In genomic region chr22:19419086-19419463, GRCh38 we compare ENCODE assay signal across 10 cellular contexts. TPM values are rescaled to one million over a fixed set of nuclear protein-coding genes. Genes with fewer than 3 reads are reported as not detected.
A peak's percentile ranks its signal among the peaks of the same experiment; 100 is the strongest.
DNase-seq lines count a peak whose midpoint lies in the region; ATAC-seq, FAIRE-seq and TF ChIP-seq lines count a peak whose summit lies in the region.
"Had no signal": no experiment of that assay in that cellular context is flagged by ENCODE, and none has a peak within 500 bp of the region (broad histone marks: within the 10 kb centered on the region; RNA-seq: fewer than 3 reads in every experiment).

No MANE protein-coding gene starts in this region.

- no peaks in the 10 kb centered on the region for H3K9me3 ChIP-seq in MM.1S (replicated peaks; ENCODE audit: insufficient read depth, low read length)
- no peaks in the 10 kb centered on the region for H3K9me3 ChIP-seq in small intestine (ENCODE audit: control insufficient read depth, low read depth)
- H3K9me3 ChIP-seq: transverse colon had no signal

- peaks cover 56% of the 10 kb centered on the region for H3K4me1 Mint-ChIP-seq in T-helper 1 cell treated with Interleukin-12 subunit alpha and Interleukin-12 subunit beta and Interleukin-4 antibody, amounts not matched to agents 30 μg/mL and 1 μg/mL, for 36 hours (ENCODE audit: low read depth)
- H3K4me1 Mint-ChIP-seq in activated CD8-positive, alpha-beta T cell treated with anti-CD3 and anti-CD28 coated beads, Interleukin-2, amount 10 ng/mL, durations not matched to agents 7 days and 5 days (ENCODE audit: low read depth): peaks cover 57% of the 10 kb centered on the region
- H3K4me1 Mint-ChIP-seq in naive thymus-derived CD8-positive, alpha-beta T cell: peaks cover 46 to 71% (median 64%) of the 10 kb centered on the region in 4 donors
- H3K4me1 Mint-ChIP-seq in MCF 10A (ENCODE audit: insufficient read depth, unreplicated experiment): peaks cover 27% of the 10 kb centered on the region

- intact Hi-C loops in MCF 10A (cut with micrococcal nuclease): no loop called here

- H3K27me3 ChIP-seq in MM.1S (replicated peaks; ENCODE audit: insufficient read depth, low read length): no peaks in the 10 kb centered on the region
- H3K27me3 ChIP-seq in small intestine (ENCODE audit: control insufficient read depth in 2 of 2, insufficient read depth in 2 of 2, low read length in 2 of 2): no peaks in the 10 kb centered on the region
- H3K27me3 ChIP-seq: transverse colon had no signal

- H3K4me2 ChIP-seq in MM.1S (ENCODE audit: low read depth, low read length): peak overlapping the region; percentile 75

- FAIRE-seq in small intestine (lab: Jason Lieb, UNC): no peak

- peak overlapping the region; percentile 81 for H3K27ac Mint-ChIP-seq in T-helper 1 cell treated with Interleukin-12 subunit alpha and Interleukin-12 subunit beta and Interleukin-4 antibody, amounts not matched to agents 30 μg/mL and 1 μg/mL, for 36 hours
- H3K27ac Mint-ChIP-seq in activated CD8-positive, alpha-beta T cell treated with anti-CD3 and anti-CD28 coated beads, Interleukin-2, amount 10 ng/mL, durations not matched to agents 7 days and 5 days: peak overlapping the region; percentile 89
- peak overlapping the region; percentile 85 to 95 (median 90) for H3K27ac Mint-ChIP-seq in naive thymus-derived CD8-positive, alpha-beta T cell
- H3K27ac Mint-ChIP-seq in MCF 10A (ENCODE audit: low read depth, unreplicated experiment): no peak overlapping the region

- TF ChIP-seq CTCF in MM.1S (IDR thresholded peaks at IDR 0.05; ENCODE audit: low read length) (no peak), MCF 10A (IDR thresholded peaks at IDR 0.05; ENCODE audit: unreplicated experiment) (no peak)

- H3F3A ChIP-seq in MM.1S (ENCODE audit: insufficient read depth, low read length): peaks cover 45% of the 10 kb centered on the region

- H3K4me3 ChIP-seq in MM.1S (ENCODE audit: low read length) (peak overlapping the region; percentile 27), small intestine (ENCODE audit: low read depth in 1 of 2, low read length in 2 of 2) (no peak overlapping the region)
- H3K4me3 ChIP-seq: transverse colon had no signal

- H3K36me3 Mint-ChIP-seq in T-helper 1 cell treated with Interleukin-12 subunit alpha and Interleukin-12 subunit beta and Interleukin-4 antibody, amounts not matched to agents 30 μg/mL and 1 μg/mL, for 36 hours (ENCODE audit: low read depth): peaks cover 5% of the 10 kb centered on the region
- peaks cover 21% of the 10 kb centered on the region for H3K36me3 Mint-ChIP-seq in activated CD8-positive, alpha-beta T cell treated with anti-CD3 and anti-CD28 coated beads, Interleukin-2, amount 10 ng/mL, durations not matched to agents 7 days and 5 days (ENCODE audit: low read depth)
- H3K36me3 Mint-ChIP-seq in naive thymus-derived CD8-positive, alpha-beta T cell: peaks cover 0 to 13% (median 4%) of the 10 kb centered on the region in 3 donors
- H3K36me3 Mint-ChIP-seq in MCF 10A (ENCODE audit: insufficient read depth, unreplicated experiment): peaks cover 15% of the 10 kb centered on the region

- BruUV-seq in MCF 10A (replicated peaks; lab: Mats Ljungman, UMichigan): no TSS peak

- H3K4me3 Mint-ChIP-seq in T-helper 1 cell treated with Interleukin-12 subunit alpha and Interleukin-12 subunit beta and Interleukin-4 antibody, amounts not matched to agents 30 μg/mL and 1 μg/mL, for 36 hours: peak overlapping the region; percentile 45
- no peak overlapping the region for H3K4me3 Mint-ChIP-seq in activated CD8-positive, alpha-beta T cell treated with anti-CD3 and anti-CD28 coated beads, Interleukin-2, amount 10 ng/mL, durations not matched to agents 7 days and 5 days
- peak overlapping the region in 5 of 10 donors; percentile 11 to 56 (median 33) for H3K4me3 Mint-ChIP-seq in naive thymus-derived CD8-positive, alpha-beta T cell
- H3K4me3 Mint-ChIP-seq in MCF 10A (ENCODE audit: unreplicated experiment): no peak overlapping the region

- peaks cover 14% of the 10 kb centered on the region for H4K20me1 ChIP-seq in MM.1S (ENCODE audit: insufficient read depth, low read length)

- no peaks in the 10 kb centered on the region for H3K9me3 Mint-ChIP-seq in T-helper 1 cell treated with Interleukin-12 subunit alpha and Interleukin-12 subunit beta and Interleukin-4 antibody, amounts not matched to agents 30 μg/mL and 1 μg/mL, for 36 hours
- H3K9me3 Mint-ChIP-seq in activated CD8-positive, alpha-beta T cell treated with anti-CD3 and anti-CD28 coated beads, Interleukin-2, amount 10 ng/mL, durations not matched to agents 7 days and 5 days (ENCODE audit: insufficient read depth): no peaks in the 10 kb centered on the region
- H3K9me3 Mint-ChIP-seq in naive thymus-derived CD8-positive, alpha-beta T cell: no peaks in the 10 kb centered on the region
- H3K9me3 Mint-ChIP-seq in MCF 10A (ENCODE audit: unreplicated experiment): no peaks in the 10 kb centered on the region

- H3K4me1 ChIP-seq in MM.1S (ENCODE audit: low read length) (peaks cover 57% of the 10 kb centered on the region), small intestine (ENCODE audit: control insufficient read depth in 2 of 2, insufficient read depth in 1 of 2, low read depth in 1 of 2, low read length in 1 of 2) (no peaks in the 10 kb centered on the region)
- H3K4me1 ChIP-seq: parathyroid adenoma had no signal

- peak; percentile 34 for ATAC-seq in activated CD8-positive, alpha-beta T cell treated with anti-CD3 and anti-CD28 coated beads, Interleukin-2, amount 10 ng/mL, durations not matched to agents 7 days and 5 days
- ATAC-seq in naive thymus-derived CD8-positive, alpha-beta T cell: no peak

- H3K9me2 ChIP-seq in MM.1S (replicated peaks; ENCODE audit: insufficient read depth, low read length): no peaks in the 10 kb centered on the region

- H3K27ac ChIP-seq in MM.1S (ENCODE audit: low read length): peak overlapping the region; percentile 97
- H3K27ac ChIP-seq in small intestine (ENCODE audit: low read depth in 1 of 2, low read length in 1 of 2): peak overlapping the region in 1 of 2 donors; percentile 22
- H3K27ac ChIP-seq: parathyroid adenoma, transverse colon had no signal

- H3K36me3 ChIP-seq in MM.1S (replicated peaks; ENCODE audit: insufficient read depth, low read length): no peaks in the 10 kb centered on the region
- no peaks in the 10 kb centered on the region for H3K36me3 ChIP-seq in small intestine (ENCODE audit: control insufficient read depth in 2 of 2, insufficient read depth in 2 of 2, low read length in 2 of 2)
- H3K36me3 ChIP-seq: transverse colon had no signal

- CTCF ChIA-PET in activated CD8-positive, alpha-beta T cell treated with anti-CD3 and anti-CD28 coated beads, Interleukin-2, amount 10 ng/mL, durations not matched to agents 7 days and 5 days (lab: Charles Lee): no interaction called here
- CTCF ChIA-PET in MCF 10A (lab: Yijun Ruan, JAX): no interaction called here

- POLR2A ChIA-PET in activated CD8-positive, alpha-beta T cell treated with anti-CD3 and anti-CD28 coated beads, Interleukin-2, amount 10 ng/mL, durations not matched to agents 7 days and 5 days (lab: Charles Lee): interaction anchor here (1.0 to 4.6 kb wide), 3 partner anchors 12 to 60 kb away, joined by 5 to 49 read pairs (median 5); partner anchors contain the start of genes C22orf39, CDC45, HIRA and MRPL40
- POLR2A ChIA-PET in naive thymus-derived CD8-positive, alpha-beta T cell (lab: Charles Lee): no interaction called here
- POLR2A ChIA-PET in MCF 10A (lab: Yijun Ruan, JAX): no interaction called here

- 73 to 76% (median 75%) methylated on average over 5 of the region's 5 CpGs for WGBS in small intestine, 3 donors

- H3K9ac ChIP-seq in MM.1S (ENCODE audit: low read length): peak overlapping the region; percentile 77
- H3K9ac ChIP-seq: parathyroid adenoma had no signal

- H3K79me2 ChIP-seq in MM.1S (ENCODE audit: low read length): peaks cover 94% of the 10 kb centered on the region

- no peak for DNase-seq in T-helper 1 cell
- DNase-seq in MM.1S: peak; percentile 72
- DNase-seq in activated CD8-positive, alpha-beta T cell treated with anti-CD3 and anti-CD28 coated beads, Interleukin-2, amount 10 ng/mL, durations not matched to agents 7 days and 5 days: no peak
- DNase-seq in naive thymus-derived CD8-positive, alpha-beta T cell: no peak
- DNase-seq in MCF 10A (ENCODE audit: unreplicated experiment): no peak
- no peak for DNase-seq in NCI-H2227 treated with DMSO at 0.1 percent for 48 hours (lab: John Stamatoyannopoulos, UW)
- no peak for DNase-seq in small intestine

- H3K27me3 Mint-ChIP-seq in T-helper 1 cell treated with Interleukin-12 subunit alpha and Interleukin-12 subunit beta and Interleukin-4 antibody, amounts not matched to agents 30 μg/mL and 1 μg/mL, for 36 hours (ENCODE audit: low read depth): no peaks in the 10 kb centered on the region
- H3K27me3 Mint-ChIP-seq in activated CD8-positive, alpha-beta T cell treated with anti-CD3 and anti-CD28 coated beads, Interleukin-2, amount 10 ng/mL, durations not matched to agents 7 days and 5 days (ENCODE audit: low read depth): no peaks in the 10 kb centered on the region
- no peaks in the 10 kb centered on the region for H3K27me3 Mint-ChIP-seq in naive thymus-derived CD8-positive, alpha-beta T cell
- H3K27me3 Mint-ChIP-seq in MCF 10A (ENCODE audit: insufficient read depth, unreplicated experiment): no peaks in the 10 kb centered on the region

- no peak overlapping the region for H2AFZ ChIP-seq in MM.1S (ENCODE audit: low read length)
- H2AFZ ChIP-seq: parathyroid adenoma had no signal

RNA-seq across cellular contexts. Expression of gene HIRA, which starts 12.5 kb away (rescaled TPM):
- 10 to 100 TPM; 47.0 to 48.1 TPM for total RNA-seq in activated CD8-positive, alpha-beta T cell treated with anti-CD3 and anti-CD28 coated beads, Interleukin-2, amount 10 ng/mL, durations not matched to agents 7 days and 5 days
- total RNA-seq in naive thymus-derived CD8-positive, alpha-beta T cell: 10 to 100 TPM; 24.1 to 25.0 TPM
- polyA plus RNA-seq in naive thymus-derived CD8-positive, alpha-beta T cell: 1 to 10 TPM; 1.5 to 6.2 (median 6.2) TPM
- total RNA-seq in MCF 10A (2022): 22.0 and 24.3 TPM in 2 replicates
- polyA plus RNA-seq in small intestine: 10 to 100 TPM; 15.7 to 25.8 (median 16.8) TPM

RNA-seq across cellular contexts. Expression of gene MRPL40, which starts 13.3 kb away (rescaled TPM):
- total RNA-seq in activated CD8-positive, alpha-beta T cell treated with anti-CD3 and anti-CD28 coated beads, Interleukin-2, amount 10 ng/mL, durations not matched to agents 7 days and 5 days: 10 to 100 TPM; 26.8 to 29.5 TPM
- total RNA-seq in naive thymus-derived CD8-positive, alpha-beta T cell: 10 to 100 TPM; 20.8 to 23.2 TPM
- polyA plus RNA-seq in naive thymus-derived CD8-positive, alpha-beta T cell: 10 to 100 TPM; 69.5 to 80.5 (median 78.2) TPM
- total RNA-seq in MCF 10A (2022): 51.9 and 66.7 TPM in 2 replicates
- polyA plus RNA-seq in small intestine: 10 to 100 TPM; 25.2 to 33.5 (median 27.3) TPM

RNA-seq across cellular contexts. Expression of gene C22orf39, which starts 28.4 kb away (rescaled TPM):
- 10 to 100 TPM; 33.9 to 35.0 TPM for total RNA-seq in activated CD8-positive, alpha-beta T cell treated with anti-CD3 and anti-CD28 coated beads, Interleukin-2, amount 10 ng/mL, durations not matched to agents 7 days and 5 days
- 10 to 100 TPM; 44.2 to 45.1 TPM for total RNA-seq in naive thymus-derived CD8-positive, alpha-beta T cell
- 10 to 100 TPM; 51.9 to 58.7 (median 58.0) TPM for polyA plus RNA-seq in naive thymus-derived CD8-positive, alpha-beta T cell
- 19.1 and 22.2 TPM in 2 replicates for total RNA-seq in MCF 10A (2022)
- polyA plus RNA-seq in small intestine: 10 to 100 TPM; 28.6 to 32.2 (median 29.5) TPM

RNA-seq across cellular contexts. Expression of gene UFD1, which starts 59.9 kb away (rescaled TPM):
- 10 to 100 TPM; 94.3 to 97.2 TPM for total RNA-seq in activated CD8-positive, alpha-beta T cell treated with anti-CD3 and anti-CD28 coated beads, Interleukin-2, amount 10 ng/mL, durations not matched to agents 7 days and 5 days
- 10 to 100 TPM; 50.2 to 59.1 TPM for total RNA-seq in naive thymus-derived CD8-positive, alpha-beta T cell
- 10 to 100 TPM; 73.1 to 80.9 (median 78.0) TPM for polyA plus RNA-seq in naive thymus-derived CD8-positive, alpha-beta T cell
- total RNA-seq in MCF 10A (2022): 62.3 and 64.4 TPM in 2 replicates
- polyA plus RNA-seq in small intestine: 100 to 1,000 TPM in 1 of 3 donors, 10 to 100 TPM in 2; 79.6 to 112 (median 83.2) TPM
